1 cellular context compared by ENCODE assay signal in genomic region chr12:113056631-113057488, GRCh38.
TF ChIP-seq lines count a peak whose summit lies in the region.

Gene DTX1, plus strand, starts transcription at chr12:113056730. Its CDS starts 1,463 bp downstream, at chr12:113058193.

TF ChIP-seq in SK-N-SH treated with all-trans-retinoic acid at 6 μM for 48 hours, 23 proteins besides CTCF, POLR2A, EP300 and RAD21 (continued from another document):
- TF ChIP-seq CREB5 (CRISPR knock-in tag; IDR thresholded peaks at IDR 0.05; ENCODE audit: low read depth): no peak
- no peak for TF ChIP-seq ZNF70 (CRISPR knock-in tag; IDR thresholded peaks at IDR 0.05)
- no peak for TF ChIP-seq ESRRG (CRISPR knock-in tag; IDR thresholded peaks at IDR 0.05)
- TF ChIP-seq, protein P1, sequence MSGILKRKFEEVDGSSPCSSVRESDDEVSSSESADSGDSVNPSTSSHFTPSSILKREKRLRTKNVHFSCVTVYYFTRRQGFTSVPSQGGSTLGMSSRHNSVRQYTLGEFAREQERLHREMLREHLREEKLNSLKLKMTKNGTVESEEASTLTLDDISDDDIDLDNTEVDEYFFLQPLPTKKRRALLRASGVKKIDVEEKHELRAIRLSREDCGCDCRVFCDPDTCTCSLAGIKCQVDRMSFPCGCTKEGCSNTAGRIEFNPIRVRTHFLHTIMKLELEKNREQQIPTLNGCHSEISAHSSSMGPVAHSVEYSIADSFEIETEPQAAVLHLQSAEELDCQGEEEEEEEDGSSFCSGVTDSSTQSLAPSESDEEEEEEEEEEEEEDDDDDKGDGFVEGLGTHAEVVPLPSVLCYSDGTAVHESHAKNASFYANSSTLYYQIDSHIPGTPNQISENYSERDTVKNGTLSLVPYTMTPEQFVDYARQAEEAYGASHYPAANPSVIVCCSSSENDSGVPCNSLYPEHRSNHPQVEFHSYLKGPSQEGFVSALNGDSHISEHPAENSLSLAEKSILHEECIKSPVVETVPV (CRISPR knock-in tag; IDR thresholded peaks at IDR 0.05): no peak
